Comparison of ENCODE assay signal across 9 cellular contexts in genomic region chr2:88599527-88599926, GRCh38. TPM values are rescaled to one million over a fixed set of nuclear protein-coding genes. Genes with fewer than 3 reads are reported as not detected.
DNase-seq lines count a peak whose midpoint lies in the region; ATAC-seq, FAIRE-seq and TF ChIP-seq lines count a peak whose summit lies in the region.
"Had no signal": no experiment of that assay in that cellular context is flagged by ENCODE, and none has a peak within 500 bp of the region (broad histone marks: within the 10 kb centered on the region; RNA-seq: fewer than 3 reads in every experiment).

No MANE protein-coding gene starts in this region.

- no peak overlapping the region for H3K23ac ChIP-seq in mesendoderm (ENCODE audit: low read length)

- no peak for TF ChIP-seq CTCF in OCI-LY3 (IDR thresholded peaks at IDR 0.05; ENCODE audit: low read depth, low read length)
- no peak for TF ChIP-seq CTCF in transverse colon (IDR thresholded peaks at IDR 0.05)
- TF ChIP-seq CTCF in omental fat pad (IDR thresholded peaks at IDR 0.05) = no peak
- TF ChIP-seq CTCF in ovary (IDR thresholded peaks at IDR 0.05) = no peak

- 57 to 71% methylated on average over 2 of the region's 2 CpGs for WGBS in transverse colon (ENCODE audit: low coverage in 1 of 2), 2 donors
- WGBS in ovary, 3 donors = 78 to 83% (median 79%) methylated on average over 2 of the region's 2 CpGs
- WGBS in mesendoderm (ENCODE audit: extremely low coverage, insufficient coverage, low lambda C conversion rate) = no CpG with 5 or more reads among the region's 2 CpGs

- no peak overlapping the region for H2BK15ac ChIP-seq in mesendoderm (replicated peaks; ENCODE audit: low read depth)

- TF ChIP-seq POLR2A in transverse colon (IDR thresholded peaks at IDR 0.05) (no peak), ovary (IDR thresholded peaks at IDR 0.05) (no peak)

- intact Hi-C loops in transverse colon (cut with DNase I; ENCODE audit: low total_unique reads) (loop anchor here (5.0 kb wide), 1 partner anchor 68 kb away; no protein-coding TSS in a partner anchor), ovary (cut with DNase I) (loop anchor here in 2 of 4 donors (5.0 to 10.0 kb wide), 2 partner anchors 73 to 75 kb away; no protein-coding TSS in a partner anchor)

- peak overlapping the region; percentile 51 for H3K4me2 ChIP-seq in OCI-LY3 (ENCODE audit: low read length)
- H3K4me2 ChIP-seq in mesendoderm (ENCODE audit: low read length) = no peak overlapping the region

- H3K27ac ChIP-seq in OCI-LY3 (ENCODE audit: low read length) = peak overlapping the region; percentile 13; the same call in 1 of the 2 replicates
- H3K27ac ChIP-seq in transverse colon = peak overlapping the region; percentile 54 to 61 (median 60)
- H3K27ac ChIP-seq in ovary = no peak overlapping the region
- H3K27ac ChIP-seq in mesendoderm (ENCODE audit: low read depth, low read length) = no peak overlapping the region

- H3K4ac ChIP-seq in mesendoderm (ENCODE audit: low read depth, low read length) = no peak overlapping the region

- no peak for TF ChIP-seq EP300 in transverse colon (IDR thresholded peaks at IDR 0.05; ENCODE audit: low read depth)
- no peak for TF ChIP-seq EP300 in ovary (IDR thresholded peaks at IDR 0.05)

- H3K18ac ChIP-seq in mesendoderm (ENCODE audit: low read length) = no peak overlapping the region

- no peak overlapping the region for H3K56ac ChIP-seq in mesendoderm (ENCODE audit: low read length)

- ATAC-seq in activated naive CD4-positive, alpha-beta T cell treated with anti-CD3 and anti-CD28 coated beads, Interleukin-2, amount 50 U/mL, for 72 hours = no peak
- ATAC-seq in omental fat pad (ENCODE audit: low FRiP score) = no peak

- in situ Hi-C loops in transverse colon (cut with MboI; ENCODE audit: low pct_ligation_motif_present in 1 of 4, low pct_unique_long_range_greater_than_20kb in 1 of 4, low sequenced_read_pairs in 3 of 4) = loop anchor here in 1 of 4 donors (10.0 kb wide), 1 partner anchor 65 kb away; no protein-coding TSS in a partner anchor

- H2BK5ac ChIP-seq in mesendoderm (ENCODE audit: low read length) = no peak overlapping the region

- H3K27me3 ChIP-seq in OCI-LY3 (ENCODE audit: low read depth, low read length) = no peaks in the 10 kb centered on the region
- no peaks in the 10 kb centered on the region for H3K27me3 ChIP-seq in transverse colon
- no peaks in the 10 kb centered on the region for H3K27me3 ChIP-seq in ovary
- H3K27me3 ChIP-seq in mesendoderm (ENCODE audit: insufficient read depth, low read length, poor library complexity) = no peaks in the 10 kb centered on the region

- H2AFZ ChIP-seq in OCI-LY3 (ENCODE audit: low read depth, low read length) = no peak overlapping the region

- no peaks in the 10 kb centered on the region for H3K79me1 ChIP-seq in mesendoderm (ENCODE audit: low read length)

- H3K27ac Mint-ChIP-seq in activated naive CD4-positive, alpha-beta T cell treated with anti-CD3 and anti-CD28 coated beads, Interleukin-2, amount 50 U/mL, for 72 hours = peak overlapping the region; percentile 40 to 70

- peak overlapping the region; percentile 50 for H3K4me3 ChIP-seq in OCI-LY3 (ENCODE audit: low read length)
- no peak overlapping the region for H3K4me3 ChIP-seq in transverse colon
- H3K4me3 ChIP-seq in ovary = no peak overlapping the region
- no peak overlapping the region for H3K4me3 ChIP-seq in mesendoderm (ENCODE audit: low read length)

- H3K9me3 ChIP-seq in OCI-LY3 (ENCODE audit: insufficient read depth, low read length) (no peaks in the 10 kb centered on the region), transverse colon (no peaks in the 10 kb centered on the region), ovary (no peaks in the 10 kb centered on the region)

- no peak overlapping the region for H4K5ac ChIP-seq in mesendoderm (ENCODE audit: low read length)

- peaks cover 28% of the 10 kb centered on the region for H3K4me1 ChIP-seq in OCI-LY3 (ENCODE audit: low read length)
- peaks cover 8 to 32% (median 14%) of the 10 kb centered on the region in 4 donors for H3K4me1 ChIP-seq in transverse colon
- H3K4me1 ChIP-seq in ovary (ENCODE audit: insufficient read depth) = peaks cover 7% of the 10 kb centered on the region
- peaks cover 17% of the 10 kb centered on the region for H3K4me1 ChIP-seq in mesendoderm (ENCODE audit: control insufficient read depth, low read depth, low read length)

- no peak for DNase-seq in activated naive CD4-positive, alpha-beta T cell treated with anti-CD3 and anti-CD28 coated beads, Interleukin-2, amount 50 U/mL, for 72 hours (ENCODE audit: low spot score in 2 of 2)
- no peak for DNase-seq in activated naive CD4-positive, alpha-beta T cell (lab: John Stamatoyannopoulos, UW)
- DNase-seq in frontal cortex (ENCODE audit: low spot score in 2 of 2) = no peak
- DNase-seq in transverse colon = no peak
- DNase-seq in omental fat pad (ENCODE audit: low spot score) = no peak
- DNase-seq in ovary = no peak
- DNase-seq in mesendoderm = no peak
- DNase-seq: activated gamma-delta T cell had no signal

- no peaks in the 10 kb centered on the region for H3K36me3 Mint-ChIP-seq in activated naive CD4-positive, alpha-beta T cell treated with anti-CD3 and anti-CD28 coated beads, Interleukin-2, amount 50 U/mL, for 72 hours

- H2BK120ac ChIP-seq in mesendoderm (ENCODE audit: low read depth, low read length) = no peak overlapping the region

- no peaks in the 10 kb centered on the region for H3K9me3 Mint-ChIP-seq in activated naive CD4-positive, alpha-beta T cell treated with anti-CD3 and anti-CD28 coated beads, Interleukin-2, amount 50 U/mL, for 72 hours

- FAIRE-seq in frontal cortex (lab: Jason Lieb, UNC) = peak; percentile 13

- H3K79me2 ChIP-seq in OCI-LY3 (ENCODE audit: low read length) = no peaks in the 10 kb centered on the region
- peaks cover 3% of the 10 kb centered on the region for H3K79me2 ChIP-seq in mesendoderm (ENCODE audit: control insufficient read depth, insufficient read depth, low read length)

- H3K9ac ChIP-seq in OCI-LY3 (ENCODE audit: low read length) (no peak overlapping the region), mesendoderm (ENCODE audit: low read length) (no peak overlapping the region)

- no peak overlapping the region for H2AK5ac ChIP-seq in mesendoderm (ENCODE audit: low read length)

- H3K36me3 ChIP-seq in OCI-LY3 (replicated peaks; ENCODE audit: low read depth, low read length) (no peaks in the 10 kb centered on the region), transverse colon (no peaks in the 10 kb centered on the region), ovary (no peaks in the 10 kb centered on the region), mesendoderm (ENCODE audit: control insufficient read depth, insufficient read depth, low read length) (no peaks in the 10 kb centered on the region)

- H4K20me1 ChIP-seq in OCI-LY3 (ENCODE audit: insufficient read depth, low read length) = peaks cover 32% of the 10 kb centered on the region

- H4K8ac ChIP-seq in mesendoderm (ENCODE audit: low read depth, low read length) = no peak overlapping the region

RNA-seq across cellular contexts. Expression of gene EIF2AK3, which starts 27.7 kb away (rescaled TPM):
- 10 to 100 TPM; 15.0 to 16.1 TPM for total RNA-seq in activated naive CD4-positive, alpha-beta T cell treated with anti-CD3 and anti-CD28 coated beads, Interleukin-2, amount 50 U/mL, for 72 hours
- total RNA-seq in frontal cortex = 28.9 TPM
- 10 to 100 TPM; 19.5 to 44.8 (median 32.9) TPM for total RNA-seq in transverse colon
- total RNA-seq in omental fat pad = 10 to 100 TPM; 15.9 to 41.6 (median 21.5) TPM
- total RNA-seq in ovary = 10 to 100 TPM; 13.6 to 19.8 (median 18.8) TPM
- polyA plus RNA-seq in ovary = 10 to 100 TPM in 1 of 2 donors, 1 to 10 TPM in 1; 6.2 to 18.0 TPM
- polyA plus RNA-seq in mesendoderm (2013, experiment 1 of 2) = 10.1 TPM
- 11.4 TPM for polyA plus RNA-seq in mesendoderm (2013, experiment 2 of 2)

Comparison
In these comparisons a context has a peak if more than half of its experiments do, and no peak if none do; other contexts are left out.
1. H3K27ac ChIP-seq: peak in OCI-LY3 (single experiment) and transverse colon (4 of 4); none in ovary (0 of 2) and mesendoderm (single experiment).